In genomic region chr10:14056545-14057332, GRCh38 we compare ENCODE assay signal across 11 cellular contexts.
A peak's percentile ranks its signal among the peaks of the same experiment; 100 is the strongest.
DNase-seq lines count a peak whose midpoint lies in the region; ATAC-seq and TF ChIP-seq lines count a peak whose summit lies in the region.
"Had no signal": no experiment of that assay in that cellular context is flagged by ENCODE, and none has a peak within 500 bp of the region (broad histone marks: within the 10 kb centered on the region; RNA-seq: fewer than 3 reads in every experiment).

No MANE protein-coding gene starts in this region.

- H3K27me3 ChIP-seq in fibroblast of lung (ENCODE audit: control insufficient read depth, insufficient read depth, low read length) = no peaks in the 10 kb centered on the region
- H3K27me3 ChIP-seq in neural progenitor cell = no peaks in the 10 kb centered on the region
- H3K27me3 ChIP-seq in MM.1S (replicated peaks; ENCODE audit: insufficient read depth, low read length) = no peaks in the 10 kb centered on the region
- H3K27me3 ChIP-seq: colonic mucosa, SJCRH30 had no signal

- DNase-seq in ELF-1 (ENCODE audit: low read depth, low spot score) = peak; percentile 44
- DNase-seq in NCI-H82 treated with DMSO at 0.1 percent for 48 hours (lab: John Stamatoyannopoulos, UW; ENCODE audit: unreplicated experiment) = peak; percentile 15
- peak; percentile 76 to 93 for DNase-seq in fibroblast of lung (ENCODE audit: low read depth in 2 of 2)
- peak; percentile 34 for DNase-seq in neural progenitor cell (ENCODE audit: low spot score)
- no peak for DNase-seq in activated naive CD8-positive, alpha-beta T cell treated with anti-CD3 and anti-CD28 coated beads for 36 hours
- DNase-seq in MM.1S = no peak
- no peak for DNase-seq in occipital lobe (lab: John Stamatoyannopoulos, UW)
- DNase-seq: colonic mucosa, mammary epithelial cell, SJCRH30 had no signal

- no peak overlapping the region for H3K4me3 ChIP-seq in fibroblast of lung (replicated peaks in 1 of 4; ENCODE audit: control extremely low read depth in 1 of 4, insufficient read depth in 1 of 4, low read depth in 3 of 4, low read length in 4 of 4)
- no peak overlapping the region for H3K4me3 ChIP-seq in neural progenitor cell
- H3K4me3 ChIP-seq in MM.1S (ENCODE audit: low read length) = no peak overlapping the region
- H3K4me3 ChIP-seq: colonic mucosa, SJCRH30 had no signal

- H3K79me2 ChIP-seq in fibroblast of lung (ENCODE audit: control insufficient read depth, insufficient read depth, low read length) (no peaks in the 10 kb centered on the region), neural progenitor cell (ENCODE audit: low read depth) (no peaks in the 10 kb centered on the region), MM.1S (ENCODE audit: low read length) (no peaks in the 10 kb centered on the region)

- H3K9me3 ChIP-seq in fibroblast of lung (ENCODE audit: control insufficient read depth, insufficient read depth, low read depth, low read length) = no peaks in the 10 kb centered on the region
- no peaks in the 10 kb centered on the region for H3K9me3 ChIP-seq in neural progenitor cell (ENCODE audit: low read depth)
- H3K9me3 ChIP-seq in MM.1S (replicated peaks; ENCODE audit: insufficient read depth, low read length) = no peaks in the 10 kb centered on the region
- H3K9me3 ChIP-seq: colonic mucosa, SJCRH30 had no signal

- H3K36me3 Mint-ChIP-seq in neural progenitor cell = peaks cover 15% of the 10 kb centered on the region
- no peaks in the 10 kb centered on the region for H3K36me3 Mint-ChIP-seq in activated naive CD8-positive, alpha-beta T cell treated with anti-CD3 and anti-CD28 coated beads for 36 hours

- H3K9me3 Mint-ChIP-seq in neural progenitor cell = peaks cover 27% of the 10 kb centered on the region
- peaks cover 14% of the 10 kb centered on the region for H3K9me3 Mint-ChIP-seq in activated naive CD8-positive, alpha-beta T cell treated with anti-CD3 and anti-CD28 coated beads for 36 hours

- H3K36me3 ChIP-seq in fibroblast of lung (ENCODE audit: control insufficient read depth, insufficient read depth, low read length) = no peaks in the 10 kb centered on the region
- no peaks in the 10 kb centered on the region for H3K36me3 ChIP-seq in neural progenitor cell
- H3K36me3 ChIP-seq in MM.1S (replicated peaks; ENCODE audit: insufficient read depth, low read length) = no peaks in the 10 kb centered on the region
- H3K36me3 ChIP-seq: colonic mucosa, SJCRH30 had no signal

- H3K27ac Mint-ChIP-seq in neural progenitor cell = peak overlapping the region; percentile 96
- H3K27ac Mint-ChIP-seq in activated naive CD8-positive, alpha-beta T cell treated with anti-CD3 and anti-CD28 coated beads for 36 hours = no peak overlapping the region

- H3K27ac ChIP-seq in fibroblast of lung (ENCODE audit: insufficient read depth, low read length) (peak overlapping the region; percentile 24), neural progenitor cell (peak overlapping the region; percentile 8), MM.1S (ENCODE audit: low read length) (no peak overlapping the region)
- H3K27ac ChIP-seq: colonic mucosa, SJCRH30 had no signal

- H3K9ac ChIP-seq in fibroblast of lung (ENCODE audit: insufficient read depth, low read length) (no peak overlapping the region), neural progenitor cell (no peak overlapping the region), MM.1S (ENCODE audit: low read length) (no peak overlapping the region)

- peak overlapping the region; percentile 27 for H3K4me3 Mint-ChIP-seq in neural progenitor cell
- H3K4me3 Mint-ChIP-seq in activated naive CD8-positive, alpha-beta T cell treated with anti-CD3 and anti-CD28 coated beads for 36 hours = no peak overlapping the region

- peaks cover 25% of the 10 kb centered on the region for H3K4me1 Mint-ChIP-seq in neural progenitor cell
- no peaks in the 10 kb centered on the region for H3K4me1 Mint-ChIP-seq in activated naive CD8-positive, alpha-beta T cell treated with anti-CD3 and anti-CD28 coated beads for 36 hours

- H2AFZ ChIP-seq in fibroblast of lung (ENCODE audit: low read length) (no peak overlapping the region), neural progenitor cell (replicated peaks) (peak overlapping the region; percentile 79), MM.1S (ENCODE audit: low read length) (no peak overlapping the region)

- no peak for TF ChIP-seq CTCF in fibroblast of lung (conservative IDR thresholded peaks at IDR 0.05 in 1 of 2, IDR thresholded peaks at IDR 0.05 in 1 of 2; ENCODE audit: low read depth in 1 of 2, low read length in 2 of 2)
- no peak for TF ChIP-seq CTCF in neural progenitor cell (IDR thresholded peaks at IDR 0.05)
- TF ChIP-seq CTCF in MM.1S (IDR thresholded peaks at IDR 0.05; ENCODE audit: low read length) = no peak

- no peaks in the 10 kb centered on the region for H3F3A ChIP-seq in neural progenitor cell (ENCODE audit: low read depth)
- no peaks in the 10 kb centered on the region for H3F3A ChIP-seq in MM.1S (ENCODE audit: insufficient read depth, low read length)

- H4K20me1 ChIP-seq in fibroblast of lung (ENCODE audit: control insufficient read depth, extremely low read depth, insufficient read depth, low read length) (no peaks in the 10 kb centered on the region), neural progenitor cell (ENCODE audit: low read depth) (no peaks in the 10 kb centered on the region), MM.1S (ENCODE audit: insufficient read depth, low read length) (no peaks in the 10 kb centered on the region)

- H3K4me1 ChIP-seq in fibroblast of lung (ENCODE audit: control insufficient read depth, extremely low read depth, insufficient read depth, low read length) (peaks cover 2% of the 10 kb centered on the region), neural progenitor cell (peaks cover 10% of the 10 kb centered on the region), MM.1S (ENCODE audit: low read length) (no peaks in the 10 kb centered on the region)
- H3K4me1 ChIP-seq: colonic mucosa had no signal

- H3K9me2 ChIP-seq in MM.1S (replicated peaks; ENCODE audit: insufficient read depth, low read length) = no peaks in the 10 kb centered on the region

- H3K4me2 ChIP-seq in fibroblast of lung (ENCODE audit: extremely low read depth, insufficient read depth, low read length) (no peak overlapping the region), neural progenitor cell (no peak overlapping the region), MM.1S (ENCODE audit: low read depth, low read length) (no peak overlapping the region)

- ATAC-seq in HG02981 (IDR thresholded peaks at IDR 0.05; ENCODE audit: unreplicated experiment) = no peak

- no peaks in the 10 kb centered on the region for H3K27me3 Mint-ChIP-seq in neural progenitor cell (ENCODE audit: insufficient read depth, low read depth)
- no peaks in the 10 kb centered on the region for H3K27me3 Mint-ChIP-seq in activated naive CD8-positive, alpha-beta T cell treated with anti-CD3 and anti-CD28 coated beads for 36 hours

Comparison
In these comparisons a context has a peak if more than half of its experiments do, and no peak if none do; other contexts are left out.
1. DNase-seq: peak in ELF-1 (single experiment), NCI-H82 treated with DMSO at 0.1 percent for 48 hours (single experiment), fibroblast of lung (2 of 2) and neural progenitor cell (single experiment); none in activated naive CD8-positive, alpha-beta T cell treated with anti-CD3 and anti-CD28 coated beads for 36 hours (single experiment), MM.1S (single experiment) and occipital lobe (single experiment).